Comparison of ENCODE assay signal across 10 cellular contexts in genomic region chr9:89781838-89782237, GRCh38.
DNase-seq lines count a peak whose midpoint lies in the region; ATAC-seq, FAIRE-seq and TF ChIP-seq lines count a peak whose summit lies in the region.
"Had no signal": no experiment of that assay in that cellular context is flagged by ENCODE, and none has a peak within 500 bp of the region (broad histone marks: within the 10 kb centered on the region; RNA-seq: fewer than 3 reads in every experiment).

No MANE protein-coding gene starts in this region.

- no peaks in the 10 kb centered on the region for H3K36me3 ChIP-seq in left lung
- no peaks in the 10 kb centered on the region for H3K36me3 ChIP-seq in PC-9 (ENCODE audit: low read depth)

- TF ChIP-seq POLR2A in GM12892 (IDR thresholded peaks at IDR 0.05; ENCODE audit: low read depth, low read length) (no peak), NB4 (IDR thresholded peaks at IDR 0.05; ENCODE audit: extremely low read depth, insufficient read length) (no peak)

- intact Hi-C loops in left lung (cut with DNase I) (no loop called here), PC-9 (cut with micrococcal nuclease; ENCODE audit: unreplicated experiment) (no loop called here)

- H3K4me1 ChIP-seq in left lung, result peaks cover 0 to 17% of the 10 kb centered on the region in 2 donors
- no peaks in the 10 kb centered on the region for H3K4me1 ChIP-seq in foreskin keratinocyte
- H3K4me1 ChIP-seq in PC-9 (replicated peaks; ENCODE audit: insufficient read depth), result no peaks in the 10 kb centered on the region

- H4K20me1 ChIP-seq in PC-9 (ENCODE audit: insufficient read depth), result no peaks in the 10 kb centered on the region

- BruUV-seq in PC-9 (replicated peaks; lab: Mats Ljungman, UMichigan), result no TSS peak

- H2AFZ ChIP-seq in PC-9, result no peak overlapping the region

- H3K9me3 ChIP-seq in left lung, result no peaks in the 10 kb centered on the region
- no peaks in the 10 kb centered on the region for H3K9me3 ChIP-seq in PC-9 (ENCODE audit: insufficient read depth, low read depth)

- DNase-seq in GM12892 (ENCODE audit: insufficient read length) (no peak), NB4 (ENCODE audit: low read depth) (peak; percentile 65), left lung (peak in 1 of 2 donors; percentile 61), NCI-H1694 treated with DMSO at 0.1 percent for 48 hours (lab: John Stamatoyannopoulos, UW) (no peak), kidney glomerular epithelial cell (lab: John Stamatoyannopoulos, UW) (no peak), foreskin keratinocyte (no peak), PC-9 (no peak)
- DNase-seq: activated CD8-positive, alpha-beta memory T cell treated with anti-CD3 and anti-CD28 coated beads for 24 hours; NCI-H510A had no signal

- H3K27me3 ChIP-seq in left lung (no peaks in the 10 kb centered on the region), foreskin keratinocyte (peaks cover 29% of the 10 kb centered on the region), PC-9 (ENCODE audit: insufficient read depth, low read depth) (peaks cover 91% of the 10 kb centered on the region)

- H3K79me2 ChIP-seq in PC-9 (ENCODE audit: low read depth), result no peaks in the 10 kb centered on the region

- no peaks in the 10 kb centered on the region for H3F3A ChIP-seq in PC-9 (ENCODE audit: insufficient read depth, low read depth)

- no peaks in the 10 kb centered on the region for H3K9me2 ChIP-seq in PC-9 (ENCODE audit: insufficient read depth)

- H3K27ac ChIP-seq in left lung (no peak overlapping the region), foreskin keratinocyte (no peak overlapping the region), PC-9 (no peak overlapping the region)

- POLR2A ChIA-PET in PC-9 (lab: Charles Lee; ENCODE audit: unreplicated experiment), result no interaction called here

- TF ChIP-seq CTCF in NB4 (IDR thresholded peaks at IDR 0.05; ENCODE audit: low read depth, low read length) (no peak), left lung (IDR thresholded peaks at IDR 0.05) (no peak), foreskin keratinocyte (conservative IDR thresholded peaks at IDR 0.05) (no peak), PC-9 (conservative IDR thresholded peaks at IDR 0.05) (no peak)

- ATAC-seq in GM21576 (IDR thresholded peaks at IDR 0.05; ENCODE audit: unreplicated experiment) (peak; percentile 93), left lung (peak; percentile 55), foreskin keratinocyte (no peak)

- FAIRE-seq in GM12892 (lab: Jason Lieb, UNC), result peak; percentile 33

- no peak overlapping the region for H3K4me3 ChIP-seq in NB4 (ENCODE audit: low read depth, low read length)
- H3K4me3 ChIP-seq in left lung, result no peak overlapping the region
- H3K4me3 ChIP-seq in PC-9, result no peak overlapping the region

- H3K4me2 ChIP-seq in PC-9, result no peak overlapping the region

- CTCF ChIA-PET in PC-9 (lab: Charles Lee), result no interaction called here
